In the genomic region with DNA sequence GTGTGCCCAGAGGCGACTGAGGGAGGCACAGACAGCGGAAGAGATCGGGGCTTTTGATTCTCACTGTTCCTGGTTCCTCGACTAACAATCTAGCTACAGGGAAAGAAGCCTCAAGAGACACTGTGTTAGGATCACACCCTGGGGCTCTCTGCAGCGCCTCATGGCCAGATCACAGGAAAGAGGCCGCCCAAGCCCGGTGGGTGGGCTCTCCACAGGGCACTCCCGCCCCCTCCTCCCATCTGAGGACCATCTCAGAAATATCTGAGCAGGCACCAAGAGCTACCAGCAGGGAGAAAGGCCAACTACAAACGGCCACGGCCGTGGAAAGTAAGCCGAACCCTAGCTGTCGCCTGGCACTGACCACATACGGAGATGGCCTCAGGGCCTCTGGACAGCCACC, we compare ENCODE assay signal across 1 cellular context.
TF ChIP-seq lines count a peak whose summit lies in the region.

No MANE protein-coding gene starts in this region.

TF ChIP-seq in H1, 55 proteins besides CTCF, POLR2A, EP300 and RAD21:
- TF ChIP-seq CREB1 (IDR thresholded peaks at IDR 0.05) = no peak
- TF ChIP-seq MAFK (IDR thresholded peaks at IDR 0.05; ENCODE audit: low read depth, low read length) = no peak
- TF ChIP-seq, protein P1, sequence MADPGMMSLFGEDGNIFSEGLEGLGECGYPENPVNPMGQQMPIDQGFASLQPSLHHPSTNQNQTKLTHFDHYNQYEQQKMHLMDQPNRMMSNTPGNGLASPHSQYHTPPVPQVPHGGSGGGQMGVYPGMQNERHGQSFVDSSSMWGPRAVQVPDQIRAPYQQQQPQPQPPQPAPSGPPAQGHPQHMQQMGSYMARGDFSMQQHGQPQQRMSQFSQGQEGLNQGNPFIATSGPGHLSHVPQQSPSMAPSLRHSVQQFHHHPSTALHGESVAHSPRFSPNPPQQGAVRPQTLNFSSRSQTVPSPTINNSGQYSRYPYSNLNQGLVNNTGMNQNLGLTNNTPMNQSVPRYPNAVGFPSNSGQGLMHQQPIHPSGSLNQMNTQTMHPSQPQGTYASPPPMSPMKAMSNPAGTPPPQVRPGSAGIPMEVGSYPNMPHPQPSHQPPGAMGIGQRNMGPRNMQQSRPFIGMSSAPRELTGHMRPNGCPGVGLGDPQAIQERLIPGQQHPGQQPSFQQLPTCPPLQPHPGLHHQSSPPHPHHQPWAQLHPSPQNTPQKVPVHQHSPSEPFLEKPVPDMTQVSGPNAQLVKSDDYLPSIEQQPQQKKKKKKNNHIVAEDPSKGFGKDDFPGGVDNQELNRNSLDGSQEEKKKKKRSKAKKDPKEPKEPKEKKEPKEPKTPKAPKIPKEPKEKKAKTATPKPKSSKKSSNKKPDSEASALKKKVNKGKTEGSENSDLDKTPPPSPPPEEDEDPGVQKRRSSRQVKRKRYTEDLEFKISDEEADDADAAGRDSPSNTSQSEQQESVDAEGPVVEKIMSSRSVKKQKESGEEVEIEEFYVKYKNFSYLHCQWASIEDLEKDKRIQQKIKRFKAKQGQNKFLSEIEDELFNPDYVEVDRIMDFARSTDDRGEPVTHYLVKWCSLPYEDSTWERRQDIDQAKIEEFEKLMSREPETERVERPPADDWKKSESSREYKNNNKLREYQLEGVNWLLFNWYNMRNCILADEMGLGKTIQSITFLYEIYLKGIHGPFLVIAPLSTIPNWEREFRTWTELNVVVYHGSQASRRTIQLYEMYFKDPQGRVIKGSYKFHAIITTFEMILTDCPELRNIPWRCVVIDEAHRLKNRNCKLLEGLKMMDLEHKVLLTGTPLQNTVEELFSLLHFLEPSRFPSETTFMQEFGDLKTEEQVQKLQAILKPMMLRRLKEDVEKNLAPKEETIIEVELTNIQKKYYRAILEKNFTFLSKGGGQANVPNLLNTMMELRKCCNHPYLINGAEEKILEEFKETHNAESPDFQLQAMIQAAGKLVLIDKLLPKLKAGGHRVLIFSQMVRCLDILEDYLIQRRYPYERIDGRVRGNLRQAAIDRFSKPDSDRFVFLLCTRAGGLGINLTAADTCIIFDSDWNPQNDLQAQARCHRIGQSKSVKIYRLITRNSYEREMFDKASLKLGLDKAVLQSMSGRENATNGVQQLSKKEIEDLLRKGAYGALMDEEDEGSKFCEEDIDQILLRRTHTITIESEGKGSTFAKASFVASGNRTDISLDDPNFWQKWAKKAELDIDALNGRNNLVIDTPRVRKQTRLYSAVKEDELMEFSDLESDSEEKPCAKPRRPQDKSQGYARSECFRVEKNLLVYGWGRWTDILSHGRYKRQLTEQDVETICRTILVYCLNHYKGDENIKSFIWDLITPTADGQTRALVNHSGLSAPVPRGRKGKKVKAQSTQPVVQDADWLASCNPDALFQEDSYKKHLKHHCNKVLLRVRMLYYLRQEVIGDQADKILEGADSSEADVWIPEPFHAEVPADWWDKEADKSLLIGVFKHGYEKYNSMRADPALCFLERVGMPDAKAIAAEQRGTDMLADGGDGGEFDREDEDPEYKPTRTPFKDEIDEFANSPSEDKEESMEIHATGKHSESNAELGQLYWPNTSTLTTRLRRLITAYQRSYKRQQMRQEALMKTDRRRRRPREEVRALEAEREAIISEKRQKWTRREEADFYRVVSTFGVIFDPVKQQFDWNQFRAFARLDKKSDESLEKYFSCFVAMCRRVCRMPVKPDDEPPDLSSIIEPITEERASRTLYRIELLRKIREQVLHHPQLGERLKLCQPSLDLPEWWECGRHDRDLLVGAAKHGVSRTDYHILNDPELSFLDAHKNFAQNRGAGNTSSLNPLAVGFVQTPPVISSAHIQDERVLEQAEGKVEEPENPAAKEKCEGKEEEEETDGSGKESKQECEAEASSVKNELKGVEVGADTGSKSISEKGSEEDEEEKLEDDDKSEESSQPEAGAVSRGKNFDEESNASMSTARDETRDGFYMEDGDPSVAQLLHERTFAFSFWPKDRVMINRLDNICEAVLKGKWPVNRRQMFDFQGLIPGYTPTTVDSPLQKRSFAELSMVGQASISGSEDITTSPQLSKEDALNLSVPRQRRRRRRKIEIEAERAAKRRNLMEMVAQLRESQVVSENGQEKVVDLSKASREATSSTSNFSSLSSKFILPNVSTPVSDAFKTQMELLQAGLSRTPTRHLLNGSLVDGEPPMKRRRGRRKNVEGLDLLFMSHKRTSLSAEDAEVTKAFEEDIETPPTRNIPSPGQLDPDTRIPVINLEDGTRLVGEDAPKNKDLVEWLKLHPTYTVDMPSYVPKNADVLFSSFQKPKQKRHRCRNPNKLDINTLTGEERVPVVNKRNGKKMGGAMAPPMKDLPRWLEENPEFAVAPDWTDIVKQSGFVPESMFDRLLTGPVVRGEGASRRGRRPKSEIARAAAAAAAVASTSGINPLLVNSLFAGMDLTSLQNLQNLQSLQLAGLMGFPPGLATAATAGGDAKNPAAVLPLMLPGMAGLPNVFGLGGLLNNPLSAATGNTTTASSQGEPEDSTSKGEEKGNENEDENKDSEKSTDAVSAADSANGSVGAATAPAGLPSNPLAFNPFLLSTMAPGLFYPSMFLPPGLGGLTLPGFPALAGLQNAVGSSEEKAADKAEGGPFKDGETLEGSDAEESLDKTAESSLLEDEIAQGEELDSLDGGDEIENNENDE (IDR thresholded peaks at IDR 0.05; ENCODE audit: insufficient replicate concordance, low read length) = no peak
- TF ChIP-seq KDM5A (IDR thresholded peaks at IDR 0.05; ENCODE audit: low read length) = no peak
- TF ChIP-seq GTF2F1 (IDR thresholded peaks at IDR 0.05; ENCODE audit: borderline replicate concordance, low read depth, low read length) = no peak
